In genomic region chr12:107320929-107321618, GRCh38 we compare ENCODE assay signal across 8 cellular contexts.
DNase-seq lines count a peak whose midpoint lies in the region; ATAC-seq and TF ChIP-seq lines count a peak whose summit lies in the region.

No MANE protein-coding gene starts in this region.

- H3K18ac ChIP-seq in IMR-90 (ENCODE audit: low read depth, low read length) = no peak overlapping the region

- H3K27me3 ChIP-seq in IMR-90 (ENCODE audit: control insufficient read depth, insufficient read depth, low read length) (peaks cover 9% of the 10 kb centered on the region), Karpas-422 (ENCODE audit: low read length) (no peaks in the 10 kb centered on the region)

- TF ChIP-seq CTCF in IMR-90 (conservative IDR thresholded peaks at IDR 0.05; ENCODE audit: low read depth, low read length) (no peak), cardiac fibroblast (IDR thresholded peaks at IDR 0.05; ENCODE audit: low read depth, low read length) (no peak), lower leg skin (IDR thresholded peaks at IDR 0.05) (no peak)

- CTCF ChIA-PET in IMR-90 (lab: Yijun Ruan, JAX) = interaction anchor here (1.7 kb wide), 1 partner anchor 35 kb away, joined by 4 read pairs; no protein-coding TSS in a partner anchor

- H3K56ac ChIP-seq in IMR-90 (ENCODE audit: extremely low read depth, insufficient read depth, low read length) = no peak overlapping the region

- no peak overlapping the region for H4K8ac ChIP-seq in IMR-90 (ENCODE audit: low read depth in 2 of 2, low read length in 2 of 2)

- no peak for ATAC-seq in IMR-90 (ENCODE audit: low read depth)
- no peak for ATAC-seq in GM21723 (IDR thresholded peaks at IDR 0.05; ENCODE audit: unreplicated experiment)

- no peak overlapping the region for H4K91ac ChIP-seq in IMR-90 (ENCODE audit: insufficient read depth, low read depth, low read length)

- POLR2A ChIA-PET in IMR-90 (lab: Charles Lee; ENCODE audit: unreplicated experiment) = interaction anchor here (0.6 to 1.2 kb wide), 2 partner anchors 80 to 916 kb away, joined by 6 to 12 read pairs; no protein-coding TSS in a partner anchor

- H3K4me2 ChIP-seq in IMR-90 (ENCODE audit: low read depth, low read length) (peak overlapping the region; percentile 96), Karpas-422 (ENCODE audit: low read depth, low read length, poor library complexity, severe bottlenecking) (no peak overlapping the region)

- TF ChIP-seq POLR2A in IMR-90 (IDR thresholded peaks at IDR 0.05; ENCODE audit: low read depth, low read length) (no peak), lower leg skin (IDR thresholded peaks at IDR 0.05) (no peak), erythroblast (IDR thresholded peaks at IDR 0.05; ENCODE audit: low read length) (no peak)

- TF ChIP-seq RAD21 in IMR-90 (IDR thresholded peaks at IDR 0.05; ENCODE audit: low read length) = no peak

- intact Hi-C loops in IMR-90 (cut with micrococcal nuclease) (no loop called here), lower leg skin (cut with DNase I; ENCODE audit: low total_unique reads) (no loop called here)

- H3K9me2 ChIP-seq in Karpas-422 (replicated peaks; ENCODE audit: insufficient read depth, low read length) = no peaks in the 10 kb centered on the region

- in situ Hi-C loops in IMR-90 (cut with MboI; ENCODE audit: low sequenced_read_pairs) = no loop called here

- no peak overlapping the region for H3K4ac ChIP-seq in IMR-90 (ENCODE audit: low read depth, low read length)

- no peaks in the 10 kb centered on the region for H3K9me1 ChIP-seq in IMR-90 (ENCODE audit: insufficient read depth, low read length)

- no peak overlapping the region; the same call in 1 of the 2 replicates for H3K27ac ChIP-seq in IMR-90 (ENCODE audit: insufficient read depth, low read length)
- H3K27ac ChIP-seq in Karpas-422 (ENCODE audit: low read length) = no peak overlapping the region

- H2BK5ac ChIP-seq in IMR-90 (ENCODE audit: low read depth, low read length, poor library complexity, severe bottlenecking) = no peak overlapping the region

- DNase-seq in IMR-90 (peak; percentile 26), UCSD-AML1 (lab: John Stamatoyannopoulos, UW; ENCODE audit: unreplicated experiment) (peak; percentile 55), cardiac fibroblast (ENCODE audit: low read depth in 2 of 2) (peak in 1 of 2 donors; percentile 36), lower leg skin (ENCODE audit: low spot score in 2 of 2) (peak; percentile 53 to 89), erythroblast (lab: John Stamatoyannopoulos, UW) (no peak), Karpas-422 (no peak)
- DNase-seq in stimulated activated CD8-positive, alpha-beta memory T cell treated with anti-CD3 and anti-CD28 coated beads, Interleukin-15, amount 100 ng/mL, for 4 hours (ENCODE audit: low read depth in 2 of 2) = peak; percentile 45

- no peak overlapping the region for H4K5ac ChIP-seq in IMR-90 (ENCODE audit: low read depth, low read length)

- no peaks in the 10 kb centered on the region for H4K20me1 ChIP-seq in IMR-90 (ENCODE audit: insufficient read depth, low read length)
- no peaks in the 10 kb centered on the region for H4K20me1 ChIP-seq in Karpas-422 (ENCODE audit: insufficient read depth, low read depth, low read length)

- no peak overlapping the region for H2BK120ac ChIP-seq in IMR-90 (ENCODE audit: low read depth, low read length)

- no peak overlapping the region for H2BK15ac ChIP-seq in IMR-90 (ENCODE audit: low read depth, low read length)

- H3K23ac ChIP-seq in IMR-90 (ENCODE audit: low read depth, low read length) = no peak overlapping the region

- H2AFZ ChIP-seq in IMR-90 (replicated peaks; ENCODE audit: low read length, poor library complexity) = peak overlapping the region; percentile 81
- no peak overlapping the region for H2AFZ ChIP-seq in Karpas-422 (ENCODE audit: low read length)

- no peak overlapping the region for H3K14ac ChIP-seq in IMR-90 (replicated peaks; ENCODE audit: low read depth, low read length)

- no peaks in the 10 kb centered on the region for H3K9me3 ChIP-seq in IMR-90 (ENCODE audit: control insufficient read depth, insufficient read depth, low read length)
- no peaks in the 10 kb centered on the region for H3K9me3 ChIP-seq in Karpas-422 (ENCODE audit: low read length)

- H3K79me1 ChIP-seq in IMR-90 (ENCODE audit: low read depth in 1 of 2, low read length in 2 of 2) = no peaks in the 10 kb centered on the region

- no peak overlapping the region for H2AK9ac ChIP-seq in IMR-90 (replicated peaks; ENCODE audit: low read depth, low read length, poor library complexity)

- dilution Hi-C loops in IMR-90 (cut with HindIII; ENCODE audit: low sequenced_read_pairs, unreplicated experiment) = no loop called here

- H3K36me3 ChIP-seq in IMR-90 (ENCODE audit: control insufficient read depth, insufficient read depth, low read length) (no peaks in the 10 kb centered on the region), Karpas-422 (ENCODE audit: insufficient read depth, low read length) (no peaks in the 10 kb centered on the region)

- no TSS peak for BruUV-seq in IMR-90 (replicated peaks; lab: Mats Ljungman, UMichigan)

- 0% methylated on average over 9 of the region's 42 CpGs; no CpG with 5 or more reads in 1 of the 2 experiments for WGBS in IMR-90 (ENCODE audit: extremely low coverage in 2 of 2, insufficient read length in 1 of 2), 2 experiments
- 1% methylated on average over 37 to 42 of the region's 42 CpGs for WGBS in lower leg skin, 2 donors

- H2AK5ac ChIP-seq in IMR-90 (ENCODE audit: low read depth, low read length) = no peak overlapping the region; the same call in 1 of the 2 replicates

- no peak overlapping the region for H3K9ac ChIP-seq in IMR-90 (ENCODE audit: low read depth, low read length)
- H3K9ac ChIP-seq in Karpas-422 (ENCODE audit: low read length) = no peak overlapping the region

- H3K4me3 ChIP-seq in IMR-90 (ENCODE audit: insufficient read depth, low read depth, low read length) (peak overlapping the region; percentile 35), cardiac fibroblast (replicated peaks in 1 of 2; ENCODE audit: low read depth in 2 of 2, low read length in 2 of 2) (peak overlapping the region; percentile 19 to 51), lower leg skin (ENCODE audit: low read depth, poor library complexity, severe bottlenecking) (peak overlapping the region; percentile 29), Karpas-422 (ENCODE audit: low read length) (no peak overlapping the region)

- H3K79me2 ChIP-seq in Karpas-422 (ENCODE audit: low read length) = no peaks in the 10 kb centered on the region

- H3K4me1 ChIP-seq in IMR-90 (ENCODE audit: control insufficient read depth, insufficient read depth, low read length) = no peaks in the 10 kb centered on the region; the same call in 1 of the 2 replicates
- H3K4me1 ChIP-seq in Karpas-422 (ENCODE audit: low read length) = no peaks in the 10 kb centered on the region

- H2BK20ac ChIP-seq in IMR-90 (ENCODE audit: low read depth, low read length) = no peak overlapping the region

TF ChIP-seq in IMR-90, 13 proteins besides CTCF, POLR2A, EP300 and RAD21:
- TF ChIP-seq MXI1 (IDR thresholded peaks at IDR 0.05; ENCODE audit: borderline replicate concordance, low read depth, low read length) (no peak), SMC3 (IDR thresholded peaks at IDR 0.05; ENCODE audit: low read depth, low read length) (no peak), CHD1 (IDR thresholded peaks at IDR 0.05; ENCODE audit: low read depth, low read length) (no peak), CEBPB (IDR thresholded peaks at IDR 0.05; ENCODE audit: low read depth, low read length) (no peak), MAZ (IDR thresholded peaks at IDR 0.05; ENCODE audit: borderline replicate concordance, low read depth, low read length) (no peak), BHLHE40 (IDR thresholded peaks at IDR 0.05; ENCODE audit: low read depth, low read length) (no peak), RFX5 (IDR thresholded peaks at IDR 0.05; ENCODE audit: low read depth, low read length) (no peak), FOS (IDR thresholded peaks at IDR 0.05; ENCODE audit: low read depth, low read length) (no peak), RCOR1 (IDR thresholded peaks at IDR 0.05; ENCODE audit: insufficient replicate concordance, low read length) (no peak)
- TF ChIP-seq, protein P1, sequence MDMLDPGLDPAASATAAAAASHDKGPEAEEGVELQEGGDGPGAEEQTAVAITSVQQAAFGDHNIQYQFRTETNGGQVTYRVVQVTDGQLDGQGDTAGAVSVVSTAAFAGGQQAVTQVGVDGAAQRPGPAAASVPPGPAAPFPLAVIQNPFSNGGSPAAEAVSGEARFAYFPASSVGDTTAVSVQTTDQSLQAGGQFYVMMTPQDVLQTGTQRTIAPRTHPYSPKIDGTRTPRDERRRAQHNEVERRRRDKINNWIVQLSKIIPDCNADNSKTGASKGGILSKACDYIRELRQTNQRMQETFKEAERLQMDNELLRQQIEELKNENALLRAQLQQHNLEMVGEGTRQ (IDR thresholded peaks at IDR 0.05; ENCODE audit: low read depth, low read length) = no peak

Comparison
In these comparisons a context has a peak if more than half of its experiments do, and no peak if none do; other contexts are left out.
1. DNase-seq: peak in IMR-90 (single experiment), UCSD-AML1 (single experiment), lower leg skin (2 of 2) and stimulated activated CD8-positive, alpha-beta memory T cell treated with anti-CD3 and anti-CD28 coated beads, Interleukin-15, amount 100 ng/mL, for 4 hours (2 of 2); none in erythroblast (0 of 2) and Karpas-422 (single experiment).